Comparison of ENCODE assay signal across 1 cellular context in the genomic region with DNA sequence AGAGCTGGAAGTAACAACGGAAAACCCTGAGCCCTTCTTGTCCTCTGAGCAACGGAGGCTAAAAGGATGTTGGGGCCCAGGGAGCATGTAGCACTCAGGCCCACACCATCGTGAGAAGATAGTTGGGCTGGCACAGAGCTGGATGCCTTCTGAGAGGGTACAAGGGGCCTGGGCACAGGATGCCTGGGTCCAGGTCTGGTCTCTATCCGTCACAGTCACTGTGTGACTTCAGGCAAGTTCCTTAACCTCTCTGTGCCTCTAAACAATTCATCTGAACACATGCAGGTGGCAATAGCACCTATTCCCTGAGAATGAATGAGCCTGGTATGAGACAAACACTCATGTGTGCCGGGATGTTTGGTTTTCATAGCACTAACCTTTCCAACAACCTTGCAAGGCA.
A peak's percentile ranks its signal among the peaks of the same experiment; 100 is the strongest.
TF ChIP-seq lines count a peak whose summit lies in the region.

No MANE protein-coding gene starts in this region.

TF ChIP-seq in K562, 482 proteins besides CTCF, POLR2A, EP300 and RAD21:
- TF ChIP-seq HDAC2 (IDR thresholded peaks at IDR 0.05): no peak
- TF ChIP-seq ZFP36 (IDR thresholded peaks at IDR 0.05; ENCODE audit: low read depth, low read length, partially characterized antibody): peak; percentile 21
